ENCODE assay signal across 39 cellular contexts in the genomic region with DNA sequence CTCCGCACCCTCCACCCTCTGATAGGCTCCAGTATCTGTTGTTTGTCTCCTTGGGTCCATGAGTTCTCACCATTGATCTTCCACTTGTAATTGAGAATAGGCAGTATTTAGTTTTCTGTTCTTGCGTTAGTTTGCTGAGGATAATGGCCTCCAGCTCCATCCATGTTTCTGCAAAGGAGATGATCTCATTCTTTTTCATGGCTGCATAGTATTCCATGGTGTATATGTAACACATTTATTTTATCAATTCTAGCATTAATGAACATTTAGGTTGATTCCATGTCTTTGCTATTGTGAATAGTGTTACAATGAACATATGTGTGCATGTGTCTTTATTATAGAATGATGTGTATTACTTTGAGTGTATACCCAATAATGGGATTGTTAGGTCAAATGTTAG.
"Had no signal": no experiment of that assay in that cellular context is flagged by ENCODE, and none has a peak within 500 bp of the region (broad histone marks: within the 10 kb centered on the region; RNA-seq: fewer than 3 reads in every experiment).

No MANE protein-coding gene starts in this region.

- H3K36me3 ChIP-seq: adrenal gland, ascending aorta, brain microvascular endothelial cell, breast epithelium, cardiac muscle cell had no signal

- ATAC-seq: activated naive CD4-positive, alpha-beta T cell treated with anti-CD3 and anti-CD28 coated beads, Interleukin-2, amount 50 U/mL, for 72 hours; activated naive CD8-positive, alpha-beta T cell treated with anti-CD3 and anti-CD28 coated beads, Interleukin-2, amount 50 U/mL, for 24 hours; activated T-cell treated with anti-CD3 and anti-CD28 coated beads, Interleukin-2, amount 50 U/mL, for 4 hours; activated T-cell treated with anti-CD3 and anti-CD28 coated beads, Interleukin-2, amount 50 U/mL, for 72 hours; activated T-helper 17 cell treated with anti-CD3 and anti-CD28 coated beads, Interleukin-2, amount 50 U/mL, for 72 hours; body of pancreas had no signal

- H3K4me1 Mint-ChIP-seq: activated naive CD4-positive, alpha-beta T cell treated with anti-CD3 and anti-CD28 coated beads, Interleukin-2, amount 10 ng/mL, durations not matched to agents 7 days and 5 days; activated naive CD4-positive, alpha-beta T cell treated with anti-CD3 and anti-CD28 coated beads, Interleukin-2, amount 50 U/mL, for 24 hours; activated naive CD8-positive, alpha-beta T cell treated with anti-CD3 and anti-CD28 coated beads for 36 hours; activated naive CD8-positive, alpha-beta T cell treated with anti-CD3 and anti-CD28 coated beads, Interleukin-2, amount 10 ng/mL, durations not matched to agents 7 days and 5 days; activated naive CD8-positive, alpha-beta T cell treated with anti-CD3 and anti-CD28 coated beads, Interleukin-2, amount 50 U/mL, for 24 hours; activated T-helper 17 cell treated with anti-CD3 and anti-CD28 coated beads, Interleukin-2, amount 50 U/mL, for 72 hours; central memory CD8-positive, alpha-beta T cell had no signal

- DNase-seq: activated effector memory CD4-positive, alpha-beta T cell treated with anti-CD3 and anti-CD28 coated beads, Interleukin-2, amount 50 U/mL, for 16 hours; activated effector memory CD4-positive, alpha-beta T cell treated with Interleukin-2 at 50 U/mL for 16 hours; activated gamma-delta T cell; activated gamma-delta T cell treated with Interleukin-2 at 50 U/mL for 16 hours; activated naive CD4-positive, alpha-beta T cell; activated naive CD4-positive, alpha-beta T cell treated with anti-CD3 and anti-CD28 coated beads for 36 hours; activated naive CD4-positive, alpha-beta T cell treated with anti-CD3 and anti-CD28 coated beads, Interleukin-2, amount 10 ng/mL, durations not matched to agents 7 days and 5 days; activated naive CD4-positive, alpha-beta T cell treated with anti-CD3 and anti-CD28 coated beads, Interleukin-2, amount 50 U/mL, for 16 hours; activated naive CD4-positive, alpha-beta T cell treated with Interleukin-2 at 50 U/mL for 16 hours; activated naive CD8-positive, alpha-beta T cell treated with anti-CD3 and anti-CD28 coated beads for 36 hours; activated naive CD8-positive, alpha-beta T cell treated with anti-CD3 and anti-CD28 coated beads, Interleukin-2, amount 10 ng/mL, durations not matched to agents 7 days and 5 days; activated naive CD8-positive, alpha-beta T cell treated with anti-CD3 and anti-CD28 coated beads, Interleukin-2, amount 50 U/mL, for 24 hours; activated T-cell treated with anti-CD3 and anti-CD28 coated beads, Interleukin-2, amount 50 U/mL, for 24 hours; activated T-cell treated with anti-CD3 and anti-CD28 coated beads, Interleukin-2, amount 50 U/mL, for 4 hours; activated T-cell treated with anti-CD3 and anti-CD28 coated beads, Interleukin-2, amount 50 U/mL, for 48 hours; activated T-cell treated with anti-CD3 and anti-CD28 coated beads, Interleukin-2, amount 50 U/mL, for 72 hours; adrenal gland; amniotic stem cell; amygdala; anterior cingulate cortex; aorta; body of pancreas; brain microvascular endothelial cell; caudate nucleus; central memory CD4-positive, alpha-beta T cell; cerebellar nuclear complex had no signal

- H3K36me3 Mint-ChIP-seq: activated naive CD4-positive, alpha-beta T cell treated with anti-CD3 and anti-CD28 coated beads, Interleukin-2, amount 10 ng/mL, durations not matched to agents 7 days and 5 days; activated naive CD4-positive, alpha-beta T cell treated with anti-CD3 and anti-CD28 coated beads, Interleukin-2, amount 50 U/mL, for 24 hours; activated naive CD8-positive, alpha-beta T cell; activated naive CD8-positive, alpha-beta T cell treated with anti-CD3 and anti-CD28 coated beads for 36 hours; activated naive CD8-positive, alpha-beta T cell treated with anti-CD3 and anti-CD28 coated beads, Interleukin-2, amount 10 ng/mL, durations not matched to agents 7 days and 5 days; brain had no signal

- H3K4me1 ChIP-seq: adrenal gland, ascending aorta, body of pancreas, breast epithelium had no signal

- H3K4me3 ChIP-seq: adrenal gland, ascending aorta, body of pancreas, breast epithelium, cardiac muscle cell had no signal

- H3K4me3 Mint-ChIP-seq: activated naive CD4-positive, alpha-beta T cell treated with anti-CD3 and anti-CD28 coated beads for 36 hours; activated naive CD4-positive, alpha-beta T cell treated with anti-CD3 and anti-CD28 coated beads, Interleukin-2, amount 10 ng/mL, durations not matched to agents 7 days and 5 days; activated naive CD4-positive, alpha-beta T cell treated with anti-CD3 and anti-CD28 coated beads, Interleukin-2, amount 50 U/mL, for 24 hours; activated naive CD8-positive, alpha-beta T cell; activated naive CD8-positive, alpha-beta T cell treated with anti-CD3 and anti-CD28 coated beads for 36 hours; activated naive CD8-positive, alpha-beta T cell treated with anti-CD3 and anti-CD28 coated beads, Interleukin-2, amount 10 ng/mL, durations not matched to agents 7 days and 5 days; activated naive CD8-positive, alpha-beta T cell treated with anti-CD3 and anti-CD28 coated beads, Interleukin-2, amount 50 U/mL, for 24 hours; activated T-cell treated with anti-CD3 and anti-CD28 coated beads, Interleukin-2, amount 50 U/mL, for 24 hours; activated T-cell treated with anti-CD3 and anti-CD28 coated beads, Interleukin-2, amount 50 U/mL, for 4 hours; activated T-cell treated with anti-CD3 and anti-CD28 coated beads, Interleukin-2, amount 50 U/mL, for 72 hours; activated T-helper 1 cell treated with anti-CD3 and anti-CD28 coated beads, Interleukin-12 subunit alpha, Interleukin-12 subunit beta, Interleukin-2, Interleukin-4 antibody, amounts not matched to agents 30 ng/mL and 10 ng/mL and 1 ng/mL, durations not matched to agents 14 hours and 24 hours and 36 hours; activated T-helper 17 cell treated with anti-CD3 and anti-CD28 coated beads, Interleukin-2, amount 50 U/mL, for 72 hours; central memory CD8-positive, alpha-beta T cell had no signal

- FAIRE-seq: astrocyte, bronchial epithelial cell had no signal

- H3K9me3 ChIP-seq: adrenal gland, ascending aorta, body of pancreas, breast epithelium had no signal

- H3K27ac Mint-ChIP-seq: activated naive CD4-positive, alpha-beta T cell treated with anti-CD3 and anti-CD28 coated beads for 36 hours; activated naive CD4-positive, alpha-beta T cell treated with anti-CD3 and anti-CD28 coated beads, Interleukin-2, amount 10 ng/mL, durations not matched to agents 7 days and 5 days; activated naive CD4-positive, alpha-beta T cell treated with anti-CD3 and anti-CD28 coated beads, Interleukin-2, amount 50 U/mL, for 24 hours; activated naive CD4-positive, alpha-beta T cell treated with anti-CD3 and anti-CD28 coated beads, Interleukin-2, amount 50 U/mL, for 72 hours; activated naive CD8-positive, alpha-beta T cell; activated naive CD8-positive, alpha-beta T cell treated with anti-CD3 and anti-CD28 coated beads for 36 hours; activated naive CD8-positive, alpha-beta T cell treated with anti-CD3 and anti-CD28 coated beads, Interleukin-2, amount 10 ng/mL, durations not matched to agents 7 days and 5 days; activated naive CD8-positive, alpha-beta T cell treated with anti-CD3 and anti-CD28 coated beads, Interleukin-2, amount 50 U/mL, for 24 hours; activated T-cell treated with anti-CD3 and anti-CD28 coated beads, Interleukin-2, amount 50 U/mL, for 24 hours; activated T-cell treated with anti-CD3 and anti-CD28 coated beads, Interleukin-2, amount 50 U/mL, for 72 hours; activated T-helper 1 cell treated with anti-CD3 and anti-CD28 coated beads, Interleukin-12 subunit alpha, Interleukin-12 subunit beta, Interleukin-2, Interleukin-4 antibody, amounts not matched to agents 30 ng/mL and 10 ng/mL and 1 ng/mL, durations not matched to agents 14 hours and 24 hours and 36 hours; activated T-helper 17 cell treated with anti-CD3 and anti-CD28 coated beads, Interleukin-2, amount 50 U/mL, for 72 hours; activated T-helper 2 cell treated with anti-CD3 and anti-CD28 coated beads, Interferon-gamma antibody, Interleukin-2, Interleukin-4, amounts not matched to agents 10 μg/mL and 5 μg/mL and 100 μg/mL, durations not matched to agents 14 hours and 24 hours and 36 hours; brain had no signal

- H3K27ac ChIP-seq: adrenal gland, ascending aorta, body of pancreas, brain microvascular endothelial cell, breast epithelium, cardiac muscle cell had no signal

- H3K27me3 Mint-ChIP-seq: activated naive CD4-positive, alpha-beta T cell treated with anti-CD3 and anti-CD28 coated beads, Interleukin-2, amount 10 ng/mL, durations not matched to agents 7 days and 5 days; activated naive CD4-positive, alpha-beta T cell treated with anti-CD3 and anti-CD28 coated beads, Interleukin-2, amount 50 U/mL, for 24 hours; activated naive CD8-positive, alpha-beta T cell; activated naive CD8-positive, alpha-beta T cell treated with anti-CD3 and anti-CD28 coated beads for 36 hours; activated naive CD8-positive, alpha-beta T cell treated with anti-CD3 and anti-CD28 coated beads, Interleukin-2, amount 10 ng/mL, durations not matched to agents 7 days and 5 days; activated naive CD8-positive, alpha-beta T cell treated with anti-CD3 and anti-CD28 coated beads, Interleukin-2, amount 50 U/mL, for 24 hours; activated T-cell treated with anti-CD3 and anti-CD28 coated beads, Interleukin-2, amount 50 U/mL, for 24 hours; activated T-helper 17 cell treated with anti-CD3 and anti-CD28 coated beads, Interleukin-2, amount 50 U/mL, for 72 hours; central memory CD8-positive, alpha-beta T cell had no signal

- H3K27me3 ChIP-seq: adrenal gland, ascending aorta, body of pancreas, brain microvascular endothelial cell, breast epithelium, cardiac muscle cell had no signal
